ENCODE assay signal across 1 cellular context in genomic region chr12:69585189-69586062, GRCh38.
TF ChIP-seq lines count a peak whose summit lies in the region.

Gene CCT2, plus strand, starts transcription at chr12:69585459. Its CDS starts 63 bp downstream, at chr12:69585522.

TF ChIP-seq in K562, 482 proteins besides CTCF, POLR2A, EP300 and RAD21 (continued from another document and continues in another):
- no peak for TF ChIP-seq IRF2 (CRISPR knock-in tag; IDR thresholded peaks at IDR 0.05)
- peak; percentile 99 for TF ChIP-seq PHF8 (IDR thresholded peaks at IDR 0.05; ENCODE audit: borderline replicate concordance, low read length)
- no peak for TF ChIP-seq ZNF780A (CRISPR knock-in tag; IDR thresholded peaks at IDR 0.05)
- no peak for TF ChIP-seq PTRF (tag; IDR thresholded peaks at IDR 0.05)
- no peak for TF ChIP-seq EWSR1 (IDR thresholded peaks at IDR 0.05; ENCODE audit: borderline replicate concordance, low read depth, partially characterized antibody)
- no peak for TF ChIP-seq ZNF707 (CRISPR knock-in tag; conservative IDR thresholded peaks at IDR 0.05)
- no peak for TF ChIP-seq SETDB1 (IDR thresholded peaks at IDR 0.05; ENCODE audit: low read length)
- no peak for TF ChIP-seq ETS2 (tag; IDR thresholded peaks at IDR 0.05; ENCODE audit: borderline replicate concordance, poor library complexity, severe bottlenecking)
- peak in 1 of 2 experiments; percentile 85; a peak in 1 of 4 replicates for TF ChIP-seq KDM4B (IDR thresholded peaks at IDR 0.05; ENCODE audit: borderline replicate concordance in 2 of 2, low read depth in 1 of 2)
- no peak for TF ChIP-seq ZNF518B (CRISPR knock-in tag; IDR thresholded peaks at IDR 0.05)
- no peak for TF ChIP-seq KLF6 (CRISPR knock-in tag; IDR thresholded peaks at IDR 0.05; ENCODE audit: borderline replicate concordance)
- TF ChIP-seq TCF3 (CRISPR knock-in tag; IDR thresholded peaks at IDR 0.05), result no peak; the same call in 1 of the 2 replicates
- no peak for TF ChIP-seq AFF1 (IDR thresholded peaks at IDR 0.05; ENCODE audit: low read depth in 1 of 2, partially characterized antibody in 2 of 2)
- peak; percentile 99 for TF ChIP-seq RBFOX2 (IDR thresholded peaks at IDR 0.05; ENCODE audit: low read depth, low read length)
- TF ChIP-seq E2F6 (IDR thresholded peaks at IDR 0.05; ENCODE audit: borderline replicate concordance in 1 of 2, extremely low read depth in 1 of 2, insufficient read depth in 1 of 2, insufficient read length in 1 of 2, low read depth in 1 of 2, low read length in 1 of 2, poor library complexity in 1 of 2, severe bottlenecking in 1 of 2), result peak in 1 of 2 experiments; percentile 54
- no peak for TF ChIP-seq USF1 (CRISPR knock-in tag; IDR thresholded peaks at IDR 0.05)
- no peak for TF ChIP-seq CHAMP1 (IDR thresholded peaks at IDR 0.05)
- TF ChIP-seq TCFL5 (CRISPR knock-in tag; conservative IDR thresholded peaks at IDR 0.05), result no peak
- no peak for TF ChIP-seq ZNF586 (CRISPR knock-in tag; conservative IDR thresholded peaks at IDR 0.05)
- peak in 1 of 2 experiments; percentile 47; a peak in 1 of 4 replicates for TF ChIP-seq RCOR1 (IDR thresholded peaks at IDR 0.05; ENCODE audit: borderline replicate concordance in 1 of 2, low read depth in 2 of 2, low read length in 2 of 2)
- TF ChIP-seq ZNF197 (CRISPR knock-in tag; IDR thresholded peaks at IDR 0.05; ENCODE audit: low read depth), result no peak
- TF ChIP-seq BRD4 (IDR thresholded peaks at IDR 0.05), result 0 out of 2 replicates have a peak, but pooled peaks have one; percentile 73
- TF ChIP-seq CUX1 (CRISPR knock-in tag; IDR thresholded peaks at IDR 0.05), result no peak
- no peak for TF ChIP-seq RFX5 (IDR thresholded peaks at IDR 0.05; ENCODE audit: low read depth, low read length)
- TF ChIP-seq CBFB (CRISPR knock-in tag; IDR thresholded peaks at IDR 0.05), result peak; percentile 98
- no peak for TF ChIP-seq HMBOX1 (IDR thresholded peaks at IDR 0.05)
- no peak for TF ChIP-seq TAL1 (IDR thresholded peaks at IDR 0.05)
- no peak for TF ChIP-seq E2F4 (CRISPR knock-in tag; IDR thresholded peaks at IDR 0.05; ENCODE audit: low read depth)
- no peak for TF ChIP-seq ZNF41 (CRISPR knock-in tag; conservative IDR thresholded peaks at IDR 0.05)
- TF ChIP-seq ARID3B (CRISPR knock-in tag; IDR thresholded peaks at IDR 0.05; ENCODE audit: borderline replicate concordance), result no peak
- no peak for TF ChIP-seq RBM22 (IDR thresholded peaks at IDR 0.05; ENCODE audit: low read depth, low read length, poor library complexity, severe bottlenecking)
- TF ChIP-seq THRAP3 (IDR thresholded peaks at IDR 0.05; ENCODE audit: borderline replicate concordance), result no peak
- peak; percentile 78; the same call in 1 of the 2 replicates for TF ChIP-seq ZFP91 (CRISPR knock-in tag; IDR thresholded peaks at IDR 0.05)
- no peak for TF ChIP-seq ZNF282 (CRISPR knock-in tag; IDR thresholded peaks at IDR 0.05)
